In the genomic region with DNA sequence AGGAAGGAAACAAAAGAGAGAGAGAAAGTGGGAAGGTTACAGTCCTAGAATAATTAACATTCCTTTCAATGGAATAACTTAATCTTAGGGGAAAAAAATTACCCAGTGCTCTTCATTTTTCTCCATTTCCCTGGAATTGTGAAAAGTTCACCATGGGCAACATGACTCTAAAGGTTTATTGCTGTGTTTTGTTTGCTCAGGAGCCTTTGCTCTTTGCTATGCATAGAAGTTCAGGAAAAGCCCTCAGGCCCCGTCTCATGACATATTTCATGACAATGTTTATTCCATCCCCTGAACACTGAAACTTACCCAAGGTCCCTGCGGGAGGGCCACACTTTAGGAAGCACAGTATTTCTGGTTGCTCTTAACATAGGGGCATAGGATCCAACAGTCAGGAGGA, we compare ENCODE assay signal across 35 cellular contexts. TPM values are rescaled to one million over a fixed set of nuclear protein-coding genes. Genes with fewer than 3 reads are reported as not detected.
DNase-seq lines count a peak whose midpoint lies in the region; ATAC-seq and TF ChIP-seq lines count a peak whose summit lies in the region.
"Had no signal": no experiment of that assay in that cellular context is flagged by ENCODE, and none has a peak within 500 bp of the region (broad histone marks: within the 10 kb centered on the region; RNA-seq: fewer than 3 reads in every experiment).

No MANE protein-coding gene starts in this region.

- H3K36me3 ChIP-seq in PC-3 (ENCODE audit: low read depth, low read length) (no peaks in the 10 kb centered on the region), hepatocyte (replicated peaks; ENCODE audit: insufficient read depth, low read depth) (no peaks in the 10 kb centered on the region)
- H3K36me3 ChIP-seq: ascending aorta, heart right ventricle, lower lobe of right lung, ovary, Peyer's patch, upper lobe of left lung, WERI-Rb-1 had no signal

- BruUV-seq in PC-3 (replicated peaks; lab: Mats Ljungman, UMichigan) = no TSS peak

- H3K4me3 Mint-ChIP-seq in type B pancreatic cell (peak overlapping the region; percentile 44), T-helper 17 cell (no peak overlapping the region)
- H3K4me3 Mint-ChIP-seq: activated naive CD8-positive, alpha-beta T cell treated with anti-CD3 and anti-CD28 coated beads for 36 hours; CD14-positive monocyte; natural killer cell; stimulated activated naive B cell treated with anti-CD40 and anti-IgM and Interleukin-4, amounts not matched to agents 10 μg/mL and 1 μg/mL and 100 μg/mL, for 72 hours had no signal

- H4K20me1 ChIP-seq in PC-3 (ENCODE audit: low read length) (no peaks in the 10 kb centered on the region), hepatocyte (ENCODE audit: insufficient read depth, poor library complexity, severe bottlenecking) (no peaks in the 10 kb centered on the region)

- CTCF ChIA-PET in PC-3 (lab: Charles Lee) = no interaction called here

- H3K27ac ChIP-seq in PC-3 (ENCODE audit: low read length) (peak overlapping the region; percentile 95), hepatocyte (peak overlapping the region; percentile 89)
- H3K27ac ChIP-seq: ascending aorta, epithelial cell of prostate, HL-60, lower lobe of right lung, ovary, Peyer's patch, upper lobe of left lung, WERI-Rb-1 had no signal

- H3K9ac ChIP-seq in PC-3 (ENCODE audit: low read length) = peak overlapping the region; percentile 10; the same call in 1 of the 2 replicates

- no peak overlapping the region for H3K4me2 ChIP-seq in PC-3 (ENCODE audit: low read length)
- no peak overlapping the region for H3K4me2 ChIP-seq in hepatocyte

- peaks cover 34% of the 10 kb centered on the region for H3K4me1 ChIP-seq in PC-3 (ENCODE audit: insufficient read depth, low read length)
- H3K4me1 ChIP-seq in hepatocyte (ENCODE audit: insufficient read depth) = peaks cover 37% of the 10 kb centered on the region
- H3K4me1 ChIP-seq: Peyer's patch had no signal

- H2AFZ ChIP-seq in PC-3 (ENCODE audit: low read length) (no peak overlapping the region), hepatocyte (no peak overlapping the region)

- 39% methylated on average over 2 of the region's 2 CpGs for WGBS in hepatocyte (ENCODE audit: low lambda C conversion rate, missing lambda C conversion rate)

- peak overlapping the region; percentile 30 for H3K27ac Mint-ChIP-seq in type B pancreatic cell
- no peak overlapping the region for H3K27ac Mint-ChIP-seq in T-helper 17 cell
- H3K27ac Mint-ChIP-seq: activated naive CD8-positive, alpha-beta T cell treated with anti-CD3 and anti-CD28 coated beads for 36 hours; CD14-positive monocyte; natural killer cell; stimulated activated naive B cell treated with anti-CD40 and anti-IgM and Interleukin-4, amounts not matched to agents 10 μg/mL and 1 μg/mL and 100 μg/mL, for 72 hours had no signal

- POLR2A ChIA-PET in PC-3 (lab: Charles Lee; ENCODE audit: unreplicated experiment) = no interaction called here

- peaks cover 5% of the 10 kb centered on the region for H3K36me3 Mint-ChIP-seq in type B pancreatic cell
- peaks cover 3% of the 10 kb centered on the region for H3K36me3 Mint-ChIP-seq in T-helper 17 cell (ENCODE audit: low read depth)
- H3K36me3 Mint-ChIP-seq: activated naive CD8-positive, alpha-beta T cell treated with anti-CD3 and anti-CD28 coated beads for 36 hours; natural killer cell; stimulated activated naive B cell treated with anti-CD40 and anti-IgM and Interleukin-4, amounts not matched to agents 10 μg/mL and 1 μg/mL and 100 μg/mL, for 72 hours had no signal

- ATAC-seq in PC-3 (peak; percentile 51), HG02642 (IDR thresholded peaks at IDR 0.05; ENCODE audit: poor library complexity, unreplicated experiment) (no peak), T-helper 17 cell (no peak)
- ATAC-seq: GM12878; heart right ventricle; lower lobe of right lung; natural killer cell; stimulated activated naive B cell treated with anti-CD40 and anti-IgM and Interleukin-4, amounts not matched to agents 10 μg/mL and 1 μg/mL and 100 μg/mL, for 72 hours had no signal

- H3K9me3 ChIP-seq in PC-3 (ENCODE audit: low read length) = no peaks in the 10 kb centered on the region
- H3K9me3 ChIP-seq in hepatocyte (ENCODE audit: low read depth) = no peaks in the 10 kb centered on the region
- no peaks in the 10 kb centered on the region for H3K9me3 ChIP-seq in T-helper 17 cell (ENCODE audit: control insufficient read depth, low read length, poor library complexity, severe bottlenecking)
- H3K9me3 ChIP-seq: ascending aorta, heart right ventricle, lower lobe of right lung, ovary, Peyer's patch, upper lobe of left lung had no signal

- H3K9me3 Mint-ChIP-seq in type B pancreatic cell = no peaks in the 10 kb centered on the region
- H3K9me3 Mint-ChIP-seq: activated naive CD8-positive, alpha-beta T cell treated with anti-CD3 and anti-CD28 coated beads for 36 hours; natural killer cell had no signal

- peak; percentile 13 for DNase-seq in GM03348 (ENCODE audit: low spot score)
- DNase-seq in PC-3 = peak; percentile 60
- DNase-seq in hepatocyte (ENCODE audit: low spot score) = peak; percentile 56
- no peak for DNase-seq in type B pancreatic cell (ENCODE audit: extremely low spot score, unreplicated experiment)
- DNase-seq in T-helper 17 cell = no peak
- no peak for DNase-seq in NCI-H146 (lab: John Stamatoyannopoulos, UW)
- DNase-seq: activated CD4-positive, alpha-beta T cell treated with anti-CD3 and anti-CD28 coated beads for 4 hours; activated effector memory CD4-positive, alpha-beta T cell treated with anti-CD3 and anti-CD28 coated beads, Interleukin-2, amount 50 U/mL, for 16 hours; activated naive CD8-positive, alpha-beta T cell treated with anti-CD3 and anti-CD28 coated beads for 36 hours; DND-41; effector CD4-positive, alpha-beta T cell; foreskin fibroblast; heart right ventricle; kidney glomerular epithelial cell; lower lobe of right lung; natural killer cell; NCI-H2081; NCI-H345; NCI-H774; ovary; Peyer's patch; retina; SHP77; stimulated activated naive B cell treated with anti-CD40 and anti-IgM and Interleukin-4, amounts not matched to agents 10 μg/mL and 1 μg/mL and 100 μg/mL, for 72 hours; substantia nigra; T1000; upper lobe of left lung; WERI-Rb-1 had no signal

- H3K27me3 ChIP-seq in PC-3 (ENCODE audit: low read length) (no peaks in the 10 kb centered on the region), hepatocyte (no peaks in the 10 kb centered on the region)
- H3K27me3 ChIP-seq: ascending aorta, heart right ventricle, ovary, Peyer's patch, upper lobe of left lung had no signal

- H3K27me3 Mint-ChIP-seq in type B pancreatic cell (no peaks in the 10 kb centered on the region), T-helper 17 cell (no peaks in the 10 kb centered on the region)
- H3K27me3 Mint-ChIP-seq: activated naive CD8-positive, alpha-beta T cell treated with anti-CD3 and anti-CD28 coated beads for 36 hours had no signal

- H3K4me1 Mint-ChIP-seq in type B pancreatic cell (ENCODE audit: unreplicated experiment) = peaks cover 26% of the 10 kb centered on the region
- peaks cover 15% of the 10 kb centered on the region for H3K4me1 Mint-ChIP-seq in T-helper 17 cell
- H3K4me1 Mint-ChIP-seq: activated naive CD8-positive, alpha-beta T cell treated with anti-CD3 and anti-CD28 coated beads for 36 hours; natural killer cell; stimulated activated naive B cell treated with anti-CD40 and anti-IgM and Interleukin-4, amounts not matched to agents 10 μg/mL and 1 μg/mL and 100 μg/mL, for 72 hours had no signal

- TF ChIP-seq CTCF in PC-3 (conservative IDR thresholded peaks at IDR 0.05; ENCODE audit: low read depth, low read length) = no peak
- TF ChIP-seq CTCF in hepatocyte (IDR thresholded peaks at IDR 0.05; ENCODE audit: poor library complexity) = no peak
- TF ChIP-seq CTCF in type B pancreatic cell (conservative IDR thresholded peaks at IDR 0.05) = no peak

- H3K9me2 ChIP-seq in PC-3 (replicated peaks; ENCODE audit: low read length) (no peaks in the 10 kb centered on the region), hepatocyte (replicated peaks; ENCODE audit: insufficient read depth) (no peaks in the 10 kb centered on the region)

- no peak overlapping the region for H3K4me3 ChIP-seq in PC-3 (ENCODE audit: low read length)
- H3K4me3 ChIP-seq in hepatocyte = no peak overlapping the region
- H3K4me3 ChIP-seq: ascending aorta, GM12878, heart right ventricle, lower lobe of right lung, ovary, Peyer's patch, skin epidermis, upper lobe of left lung had no signal

- H3K79me2 ChIP-seq in PC-3 (ENCODE audit: low read length) (no peaks in the 10 kb centered on the region), hepatocyte (no peaks in the 10 kb centered on the region)

- H3F3A ChIP-seq in PC-3 (ENCODE audit: low read length, unreplicated experiment) = no peaks in the 10 kb centered on the region

- intact Hi-C loops in PC-3 (cut with micrococcal nuclease) = no loop called here

RNA-seq across cellular contexts. Expression of gene CTSL, which starts 9.8 kb away (rescaled TPM):
- total RNA-seq in PC-3 (2014; rRNA removed) (63.2 and 71.7 TPM in 2 replicates), hepatocyte (343 and 365 TPM in 2 replicates), type B pancreatic cell (ENCODE audit: low replicate concordance) (85.7 and 117 TPM in 2 replicates), T-helper 17 cell (1 to 10 TPM; 3.4 to 4.0 TPM)
- 328 and 341 TPM in 2 replicates for polyA plus RNA-seq in hepatocyte

Comparison
In these comparisons a context has a peak if more than half of its experiments do, and no peak if none do; other contexts are left out.
1. DNase-seq: peak in GM03348 (single experiment), PC-3 (single experiment) and hepatocyte (single experiment); none in type B pancreatic cell (single experiment), T-helper 17 cell (0 of 3) and NCI-H146 (single experiment).
2. RNA of gene CTSL, which starts 9.8 kb away (total RNA-seq): 343 to 365 TPM in hepatocyte, 85.7 to 117 TPM in type B pancreatic cell and 63.2 to 71.7 TPM in PC-3; 3.4 to 4.0 TPM in T-helper 17 cell; every median in the first group is over 10 times any median in the second.